Comparison of ENCODE assay signal across 21 cellular contexts in the genomic region with DNA sequence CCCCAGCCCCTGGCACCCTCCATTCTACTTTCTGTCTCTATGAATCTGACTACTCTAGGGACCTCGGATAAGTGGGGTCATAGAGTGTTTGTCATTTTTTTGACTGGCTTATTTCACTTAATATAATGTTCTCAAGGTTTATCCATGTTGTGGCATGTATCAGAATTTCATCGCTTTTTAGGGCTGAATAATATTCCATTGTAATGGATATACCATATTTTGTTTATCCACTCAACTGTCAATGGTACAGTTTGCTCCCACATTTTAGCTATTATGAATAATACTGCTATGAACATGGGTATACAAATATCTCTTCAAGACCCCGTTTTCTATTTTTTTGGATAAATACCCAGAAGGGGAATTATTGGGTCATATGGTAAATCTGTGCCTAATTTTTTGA.
"Had no signal": no experiment of that assay in that cellular context is flagged by ENCODE, and none has a peak within 500 bp of the region (broad histone marks: within the 10 kb centered on the region; RNA-seq: fewer than 3 reads in every experiment).

No MANE protein-coding gene starts in this region.

- H3K4me3 ChIP-seq: colonic mucosa, esophagus muscularis mucosa, gastroesophageal sphincter, heart right ventricle, left lung, lower lobe of right lung, mucosa of descending colon had no signal

- H3K27ac ChIP-seq: colonic mucosa, esophagus muscularis mucosa, foreskin keratinocyte, gastroesophageal sphincter, heart right ventricle, left lung, lower lobe of right lung had no signal

- H3K9me3 Mint-ChIP-seq: dendritic cell treated with granulocyte-macrophage colony-stimulating factor and Interleukin-4, amounts not matched to agents 40 ng/mL and 50 ng/mL, for 4 days; effector memory CD8-positive, alpha-beta T cell had no signal

- H3K36me3 ChIP-seq: colonic mucosa had no signal

- H3K4me1 Mint-ChIP-seq: endodermal cell, mesothelial cell of epicardium had no signal

- H3K4me3 Mint-ChIP-seq: dendritic cell treated with granulocyte-macrophage colony-stimulating factor and Interleukin-4, amounts not matched to agents 40 ng/mL and 50 ng/mL, for 4 days; effector memory CD8-positive, alpha-beta T cell; endodermal cell; mesothelial cell of epicardium; naive thymus-derived CD8-positive, alpha-beta T cell had no signal

- DNase-seq: colonic mucosa; cortex of kidney; effector CD8-positive, alpha-beta T cell; effector memory CD8-positive, alpha-beta T cell; endodermal cell; foreskin keratinocyte; glutamatergic neuron; heart right ventricle; hippocampal formation; left cardiac atrium; left lung; left ventricle myocardium superior; lower lobe of right lung; mesenchymal stem cell; mucosa of descending colon; naive B cell; naive thymus-derived CD8-positive, alpha-beta T cell had no signal

- H3K4me1 ChIP-seq: colonic mucosa, esophagus muscularis mucosa, foreskin keratinocyte, gastroesophageal sphincter, left lung, lower lobe of right lung had no signal

- H3K9me3 ChIP-seq: colonic mucosa, esophagus muscularis mucosa, gastroesophageal sphincter, left lung, lower lobe of right lung, mucosa of descending colon had no signal

- H3K27ac Mint-ChIP-seq: dendritic cell treated with granulocyte-macrophage colony-stimulating factor and Interleukin-4, amounts not matched to agents 40 ng/mL and 50 ng/mL, for 4 days; effector memory CD8-positive, alpha-beta T cell; endodermal cell; mesothelial cell of epicardium had no signal

- H3K27me3 Mint-ChIP-seq: dendritic cell treated with granulocyte-macrophage colony-stimulating factor and Interleukin-4, amounts not matched to agents 40 ng/mL and 50 ng/mL, for 4 days; effector memory CD8-positive, alpha-beta T cell; naive B cell; naive thymus-derived CD8-positive, alpha-beta T cell had no signal
